11 cellular contexts compared by ENCODE assay signal in the genomic region with DNA sequence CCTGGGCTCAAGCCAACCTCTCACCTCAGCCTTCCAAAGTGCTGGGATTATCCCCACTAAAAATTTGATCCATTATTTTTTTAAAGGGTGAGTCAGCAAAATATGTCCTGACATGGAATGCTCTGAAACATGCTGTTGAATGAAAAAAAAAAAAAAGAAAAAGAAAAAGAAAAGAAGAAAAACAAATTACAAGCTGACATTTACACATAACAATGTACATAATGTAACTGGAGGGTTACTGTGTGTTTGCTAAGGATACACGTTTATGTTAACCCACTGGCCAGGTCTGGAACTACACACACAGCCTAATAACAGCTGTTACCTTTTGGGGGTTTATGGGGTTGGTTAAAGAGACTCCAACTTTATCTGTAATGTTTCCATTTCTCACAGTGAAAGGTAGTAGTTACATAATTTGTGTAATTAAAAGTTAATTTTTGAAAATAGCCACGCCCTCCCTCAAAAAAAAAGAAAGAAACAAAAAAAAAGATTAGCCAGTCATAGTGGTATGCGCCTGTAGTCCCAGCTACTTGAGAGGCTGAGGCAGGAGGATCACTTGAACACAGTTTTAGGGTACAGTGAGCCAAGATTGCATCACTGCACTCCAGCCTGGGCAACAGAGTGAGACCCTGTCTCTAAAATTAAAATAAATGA. TPM values are rescaled to one million over a fixed set of nuclear protein-coding genes. Genes with fewer than 3 reads are reported as not detected.
DNase-seq lines count a peak whose midpoint lies in the region; ATAC-seq, FAIRE-seq and TF ChIP-seq lines count a peak whose summit lies in the region.
"Had no signal": no experiment of that assay in that cellular context is flagged by ENCODE, and none has a peak within 500 bp of the region (broad histone marks: within the 10 kb centered on the region; RNA-seq: fewer than 3 reads in every experiment).

No MANE protein-coding gene starts in this region.

- RAD21 ChIA-PET in HCT116 (lab: Charles Lee; ENCODE audit: low non-redundant PET in 1 of 2, low total read pairs in 2 of 2, uncharacterized antibody in 2 of 2, unreplicated experiment in 2 of 2), result no interaction called here

- H3K27ac ChIP-seq in HCT116 (ENCODE audit: low read depth, low read length) (no peak overlapping the region), WERI-Rb-1 (no peak overlapping the region), kidney (ENCODE audit: low read depth in 2 of 2, low read length in 2 of 2) (no peak overlapping the region)

- H3K4me3 ChIP-seq in HCT116 (replicated peaks in 1 of 2; ENCODE audit: low read depth in 1 of 2, low read length in 2 of 2) (no peak overlapping the region), WERI-Rb-1 (ENCODE audit: low read depth, low read length) (no peak overlapping the region), kidney (ENCODE audit: low read length in 2 of 2) (no peak overlapping the region)

- H3K9me2 ChIP-seq in HCT116 (ENCODE audit: insufficient read depth), result no peaks in the 10 kb centered on the region

- H3K27me3 ChIP-seq in HCT116 (ENCODE audit: insufficient read depth, low read length) (no peaks in the 10 kb centered on the region), WERI-Rb-1 (ENCODE audit: insufficient read depth, low read depth, severe bottlenecking) (no peaks in the 10 kb centered on the region)

- DNase-seq in AG20443 (ENCODE audit: low spot score), result peak; percentile 19
- peak; percentile 29 for DNase-seq in HCT116 (ENCODE audit: low read depth, low spot score)
- no peak for DNase-seq in WERI-Rb-1
- peak; percentile 60 for DNase-seq in hepatic stellate cell (ENCODE audit: low spot score)
- DNase-seq in A172 (ENCODE audit: low spot score), result no peak
- no peak for DNase-seq in kidney
- DNase-seq: activated gamma-delta T cell, NCI-H226, T-helper 9 cell had no signal

- H3K4me1 ChIP-seq in HCT116 (ENCODE audit: control insufficient read depth in 1 of 2, insufficient read depth in 2 of 2, low read length in 2 of 2) (peaks cover 6 to 38% of the 10 kb centered on the region in 2 experiments), kidney (ENCODE audit: control insufficient read depth in 1 of 2, insufficient read depth in 1 of 2, low read depth in 1 of 2, low read length in 2 of 2) (peaks cover 0 to 8% of the 10 kb centered on the region in 2 donors)

- H3K9ac ChIP-seq in HCT116 (ENCODE audit: low read length), result no peak overlapping the region
- H3K9ac ChIP-seq in kidney (ENCODE audit: low read length in 2 of 2), result no peak overlapping the region

- no TSS peak for BruUV-seq in HCT116 (replicated peaks; lab: Mats Ljungman, UMichigan)

- TF ChIP-seq POLR2A in HCT116 (IDR thresholded peaks at IDR 0.05; ENCODE audit: borderline replicate concordance, extremely low read depth, insufficient read depth, insufficient read length), result no peak

- peak overlapping the region; percentile 67 for H2AFZ ChIP-seq in HCT116 (ENCODE audit: low read depth, low read length, poor library complexity, severe bottlenecking)

- H3K36me3 ChIP-seq in HCT116 (ENCODE audit: control insufficient read depth in 1 of 2, insufficient read depth in 2 of 2, low read length in 2 of 2), result no peaks in the 10 kb centered on the region
- no peaks in the 10 kb centered on the region for H3K36me3 ChIP-seq in WERI-Rb-1
- no peaks in the 10 kb centered on the region for H3K36me3 ChIP-seq in kidney (ENCODE audit: control insufficient read depth in 1 of 2, insufficient read depth in 2 of 2, low read length in 2 of 2)

- H4K20me1 ChIP-seq in HCT116 (ENCODE audit: insufficient read depth), result no peaks in the 10 kb centered on the region

- intact Hi-C loops in HCT116 (cut with micrococcal nuclease), result no loop called here
- intact Hi-C loops in kidney (cut with DNase I), result no loop called here

- no peak overlapping the region for H3K4me2 ChIP-seq in HCT116 (ENCODE audit: low read length)

- H3K9me3 ChIP-seq in HCT116 (ENCODE audit: control insufficient read depth in 1 of 2, insufficient read depth in 1 of 2, low read depth in 1 of 2, low read length in 2 of 2), result no peaks in the 10 kb centered on the region
- H3K9me3 ChIP-seq in WERI-Rb-1 (ENCODE audit: severe bottlenecking), result no peaks in the 10 kb centered on the region
- H3K9me3 ChIP-seq in kidney (ENCODE audit: control insufficient read depth in 1 of 2, low read length in 2 of 2), result no peaks in the 10 kb centered on the region

- H3K79me2 ChIP-seq in HCT116 (ENCODE audit: insufficient read depth, low read length), result no peaks in the 10 kb centered on the region

- TF ChIP-seq RAD21 in HCT116 (IDR thresholded peaks at IDR 0.05; ENCODE audit: low read depth), result no peak

- peak in 2 of 3 experiments; percentile 38 to 54; a peak in 4 of 6 replicates for TF ChIP-seq CTCF in HCT116 (IDR thresholded peaks at IDR 0.05 in 2 of 3, conservative IDR thresholded peaks at IDR 0.05 in 1 of 3; ENCODE audit: borderline replicate concordance in 1 of 3, insufficient read depth in 1 of 3, low read depth in 2 of 3, low read length in 2 of 3)
- TF ChIP-seq CTCF in WERI-Rb-1 (IDR thresholded peaks at IDR 0.05; ENCODE audit: low read depth, low read length), result 0 out of 2 replicates have a peak, but pooled peaks have one; percentile 12
- TF ChIP-seq CTCF in kidney (IDR thresholded peaks at IDR 0.05; ENCODE audit: borderline replicate concordance, extremely low read depth, insufficient read depth), result no peak

- POLR2A ChIA-PET in HCT116 (lab: Charles Lee), result interaction anchor here (1.1 kb wide), 1 partner anchor 99 kb away, joined by 3 read pairs; no protein-coding TSS in a partner anchor

- ATAC-seq in HCT116 (peak; percentile 52), GM21423 (IDR thresholded peaks at IDR 0.05; ENCODE audit: unreplicated experiment) (no peak), GM18517 (IDR thresholded peaks at IDR 0.05; ENCODE audit: unreplicated experiment) (no peak)

- CTCF ChIA-PET in HCT116 (lab: Charles Lee), result interaction anchor here (0.7 to 2.9 kb wide), 8 partner anchors 9 to 735 kb away, joined by 3 to 16 read pairs (median 4); no protein-coding TSS in a partner anchor

- FAIRE-seq in kidney (lab: Jason Lieb, UNC), result no peak

TF ChIP-seq in HCT116, 20 proteins besides CTCF, POLR2A, EP300 and RAD21:
- TF ChIP-seq YY1 (IDR thresholded peaks at IDR 0.05; ENCODE audit: extremely low read depth, insufficient replicate concordance, low read depth, low read length) (no peak), SP1 (IDR thresholded peaks at IDR 0.05; ENCODE audit: low read depth) (no peak), CEBPB (IDR thresholded peaks at IDR 0.05; ENCODE audit: low read depth) (no peak)
- TF ChIP-seq, protein P1, sequence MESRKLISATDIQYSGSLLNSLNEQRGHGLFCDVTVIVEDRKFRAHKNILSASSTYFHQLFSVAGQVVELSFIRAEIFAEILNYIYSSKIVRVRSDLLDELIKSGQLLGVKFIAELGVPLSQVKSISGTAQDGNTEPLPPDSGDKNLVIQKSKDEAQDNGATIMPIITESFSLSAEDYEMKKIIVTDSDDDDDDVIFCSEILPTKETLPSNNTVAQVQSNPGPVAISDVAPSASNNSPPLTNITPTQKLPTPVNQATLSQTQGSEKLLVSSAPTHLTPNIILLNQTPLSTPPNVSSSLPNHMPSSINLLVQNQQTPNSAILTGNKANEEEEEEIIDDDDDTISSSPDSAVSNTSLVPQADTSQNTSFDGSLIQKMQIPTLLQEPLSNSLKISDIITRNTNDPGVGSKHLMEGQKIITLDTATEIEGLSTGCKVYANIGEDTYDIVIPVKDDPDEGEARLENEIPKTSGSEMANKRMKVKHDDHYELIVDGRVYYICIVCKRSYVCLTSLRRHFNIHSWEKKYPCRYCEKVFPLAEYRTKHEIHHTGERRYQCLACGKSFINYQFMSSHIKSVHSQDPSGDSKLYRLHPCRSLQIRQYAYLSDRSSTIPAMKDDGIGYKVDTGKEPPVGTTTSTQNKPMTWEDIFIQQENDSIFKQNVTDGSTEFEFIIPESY (IDR thresholded peaks at IDR 0.05; ENCODE audit: extremely low read depth, insufficient replicate concordance, low read length), result no peak
- TF ChIP-seq, protein P2, sequence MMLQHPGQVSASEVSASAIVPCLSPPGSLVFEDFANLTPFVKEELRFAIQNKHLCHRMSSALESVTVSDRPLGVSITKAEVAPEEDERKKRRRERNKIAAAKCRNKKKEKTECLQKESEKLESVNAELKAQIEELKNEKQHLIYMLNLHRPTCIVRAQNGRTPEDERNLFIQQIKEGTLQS (IDR thresholded peaks at IDR 0.05), result no peak

RNA-seq across cellular contexts. Expression of a gene that starts 3.1 kb away (rescaled TPM):
- 0.20 TPM for total RNA-seq in HCT116 (2021; ENCODE audit: unreplicated experiment)
- polyA plus RNA-seq in HCT116 (2012), result 0.09 and 0.51 TPM in 2 replicates
- total RNA-seq in A172 (2014; rRNA removed; shearing (Covaris generic)), result not detected in 2 replicates
- 0.47 TPM for total RNA-seq in kidney
- polyA plus RNA-seq in kidney (ENCODE audit: insufficient read depth, low read depth, low replicate concordance), result 0.24 TPM

RNA-seq across cellular contexts. Expression of a gene that starts 22.0 kb away (rescaled TPM):
- 8.8 TPM for total RNA-seq in HCT116 (2021; ENCODE audit: unreplicated experiment)
- polyA plus RNA-seq in HCT116 (2012), result 10.0 and 10.6 TPM in 2 replicates
- total RNA-seq in A172 (2014; rRNA removed; shearing (Covaris generic)), result 0.89 and 1.5 TPM in 2 replicates
- total RNA-seq in kidney, result 2.1 TPM
- polyA plus RNA-seq in kidney (ENCODE audit: insufficient read depth, low read depth, low replicate concordance), result 6.0 TPM

RNA-seq across cellular contexts. Expression of a gene that starts 41.6 kb away (rescaled TPM):
- total RNA-seq in HCT116 (2021; ENCODE audit: unreplicated experiment) (1.5 TPM), kidney (221 TPM)
- 0.26 and 0.29 TPM in 2 replicates for polyA plus RNA-seq in HCT116 (2012)
- 1.7 and 3.6 TPM in 2 replicates for total RNA-seq in A172 (2014; rRNA removed; shearing (Covaris generic))
- polyA plus RNA-seq in kidney (ENCODE audit: insufficient read depth, low read depth, low replicate concordance), result 242 TPM

Comparison
In these comparisons a context has a peak if more than half of its experiments do, and no peak if none do; other contexts are left out.
1. DNase-seq: peak in AG20443 (single experiment), HCT116 (single experiment) and hepatic stellate cell (single experiment); none in WERI-Rb-1 (single experiment), A172 (single experiment) and kidney (single experiment).
2. RNA of a gene that starts 41.6 kb away (total RNA-seq): 221 TPM in kidney (single experiment); 1.7 to 3.6 TPM in A172 and 1.5 TPM in HCT116 (single experiment); every median in the first group is over 10 times any median in the second.